ENCODE assay signal across 8 cellular contexts in the genomic region with DNA sequence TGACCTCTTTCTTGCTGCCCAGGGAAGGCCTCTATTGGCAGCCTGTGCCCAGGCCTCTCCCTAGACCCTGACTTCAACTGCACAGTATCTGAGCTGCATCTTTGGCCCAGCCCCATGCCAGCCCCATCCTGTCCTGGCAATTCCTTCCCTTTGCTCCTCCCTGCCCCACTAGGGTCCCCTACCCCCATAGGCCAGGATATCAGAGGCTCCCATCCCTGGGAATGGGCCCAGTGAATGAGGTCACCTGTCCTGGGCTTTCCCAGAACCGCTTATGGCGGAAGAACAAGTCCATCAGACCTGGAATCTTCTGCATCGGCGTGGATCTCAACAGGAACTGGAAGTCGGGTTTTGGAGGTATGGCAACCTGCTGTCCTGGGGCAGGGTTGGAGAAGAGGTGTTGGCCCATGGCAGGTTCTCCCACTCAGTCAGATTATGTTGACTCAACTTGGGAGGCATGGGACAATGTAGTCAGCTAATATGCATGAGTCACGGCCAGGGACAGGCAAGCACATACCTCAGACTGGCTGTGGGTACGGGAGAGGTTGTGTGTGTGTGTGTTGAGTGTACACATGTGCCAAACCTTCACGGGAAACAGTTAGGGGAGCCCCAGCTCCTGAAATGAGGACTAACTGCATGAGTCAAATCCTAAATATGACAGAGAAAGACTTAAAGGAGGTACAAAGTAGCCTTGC. TPM values are rescaled to one million over a fixed set of nuclear protein-coding genes. Genes with fewer than 3 reads are reported as not detected.
A peak's percentile ranks its signal among the peaks of the same experiment; 100 is the strongest.
DNase-seq lines count a peak whose midpoint lies in the region; ATAC-seq, FAIRE-seq and TF ChIP-seq lines count a peak whose summit lies in the region.

No MANE protein-coding gene starts in this region.

- H3K36me3 ChIP-seq in left lung: no peaks in the 10 kb centered on the region

- peak; percentile 74 for DNase-seq in stimulated activated CD4-positive, alpha-beta T cell treated with anti-CD3 and anti-CD28 coated beads, Interleukin-15, amount 100 ng/mL, for 24 hours
- DNase-seq in stimulated activated CD4-positive, alpha-beta T cell treated with anti-CD3 and anti-CD28 coated beads, Interleukin-12 subunit alpha, Interleukin-12 subunit beta, amount 100 ng/mL, for 4 hours: no peak
- peak; percentile 77 for DNase-seq in activated CD8-positive, alpha-beta memory T cell treated with anti-CD3 and anti-CD28 coated beads, Interleukin-2, amount 50 U/mL, for 48 hours
- peak in 1 of 2 donors; percentile 41 for DNase-seq in left lung
- no peak for DNase-seq in GM19238 (ENCODE audit: insufficient read length, low spot score)
- no peak for DNase-seq in D721Med (ENCODE audit: insufficient read length, low spot score)

- TF ChIP-seq CTCF in left lung (IDR thresholded peaks at IDR 0.05) (no peak), D721Med (IDR thresholded peaks at IDR 0.05; ENCODE audit: insufficient read depth, missing control alignments) (no peak)

- H3K9me3 ChIP-seq in left lung: peaks cover 0 to 25% of the 10 kb centered on the region in 2 donors

- no peak overlapping the region for H3K4me3 ChIP-seq in left lung

- FAIRE-seq in D721Med (lab: Jason Lieb, UNC): no peak

- ATAC-seq in left lung: peak; percentile 82
- no peak for ATAC-seq in HG03159 (IDR thresholded peaks at IDR 0.05; ENCODE audit: unreplicated experiment)
- no peak for ATAC-seq in GM18867 (IDR thresholded peaks at IDR 0.05; ENCODE audit: unreplicated experiment)

- intact Hi-C loops in left lung (cut with DNase I): no loop called here

- H3K27ac ChIP-seq in left lung: no peak overlapping the region

- H3K4me1 ChIP-seq in left lung: no peaks in the 10 kb centered on the region

- H3K27me3 ChIP-seq in left lung: no peaks in the 10 kb centered on the region

RNA-seq across cellular contexts. Expression of gene CPA1, which starts 17.0 kb away (rescaled TPM):
- total RNA-seq in left lung: under 1 TPM in 1 of 2 donors, not detected in 1; 0.34 TPM

RNA-seq across cellular contexts. Expression of gene CPA5, which starts 18.7 kb away (rescaled TPM):
- total RNA-seq in left lung: not detected

Comparison
In these comparisons a context has a peak if more than half of its experiments do, and no peak if none do; other contexts are left out.
1. DNase-seq: peak in stimulated activated CD4-positive, alpha-beta T cell treated with anti-CD3 and anti-CD28 coated beads, Interleukin-15, amount 100 ng/mL, for 24 hours (single experiment) and activated CD8-positive, alpha-beta memory T cell treated with anti-CD3 and anti-CD28 coated beads, Interleukin-2, amount 50 U/mL, for 48 hours (single experiment); none in stimulated activated CD4-positive, alpha-beta T cell treated with anti-CD3 and anti-CD28 coated beads, Interleukin-12 subunit alpha, Interleukin-12 subunit beta, amount 100 ng/mL, for 4 hours (single experiment), GM19238 (single experiment) and D721Med (single experiment).